In the genomic region with DNA sequence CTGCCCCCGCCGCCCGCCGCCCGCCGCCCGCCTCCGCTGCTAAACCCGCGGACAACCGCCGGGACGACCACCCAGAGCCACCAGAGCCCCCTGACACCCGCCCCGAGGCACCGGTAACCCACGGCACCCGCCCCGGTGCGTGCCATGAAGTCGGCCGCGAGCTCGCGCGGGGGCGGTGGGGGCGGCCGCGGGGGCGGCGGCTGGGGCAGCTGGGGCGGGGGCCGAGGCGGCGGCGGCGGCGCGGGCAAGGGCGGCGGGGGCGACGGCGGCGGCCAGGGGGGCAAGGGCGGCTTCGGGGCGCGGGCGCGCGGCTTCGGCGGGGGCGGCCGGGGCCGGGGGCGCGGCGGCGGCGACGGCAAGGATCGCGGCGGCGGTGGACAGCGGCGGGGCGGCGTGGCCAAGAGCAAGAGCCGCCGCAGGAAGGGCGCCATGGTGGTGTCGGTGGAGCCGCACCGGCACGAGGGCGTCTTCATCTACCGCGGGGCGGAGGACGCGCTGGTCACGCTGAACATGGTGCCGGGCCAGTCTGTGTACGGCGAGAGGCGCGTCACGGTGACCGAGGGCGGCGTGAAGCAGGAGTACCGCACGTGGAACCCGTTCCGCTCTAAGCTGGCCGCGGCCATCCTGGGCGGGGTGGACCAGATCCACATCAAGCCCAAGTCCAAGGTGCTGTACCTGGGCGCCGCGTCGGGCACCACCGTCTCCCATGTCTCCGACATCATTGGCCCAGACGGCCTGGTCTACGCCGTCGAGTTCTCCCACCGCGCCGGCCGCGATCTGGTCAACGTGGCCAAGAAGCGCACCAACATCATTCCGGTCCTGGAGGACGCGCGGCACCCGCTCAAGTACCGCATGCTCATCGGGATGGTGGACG, we compare ENCODE assay signal across 1 cellular context.
TF ChIP-seq lines count a peak whose summit lies in the region.

No MANE protein-coding gene starts in this region.

TF ChIP-seq in GM23338, 12 proteins besides CTCF, POLR2A, EP300 and RAD21 (continued from another document):
- TF ChIP-seq, protein P1, sequence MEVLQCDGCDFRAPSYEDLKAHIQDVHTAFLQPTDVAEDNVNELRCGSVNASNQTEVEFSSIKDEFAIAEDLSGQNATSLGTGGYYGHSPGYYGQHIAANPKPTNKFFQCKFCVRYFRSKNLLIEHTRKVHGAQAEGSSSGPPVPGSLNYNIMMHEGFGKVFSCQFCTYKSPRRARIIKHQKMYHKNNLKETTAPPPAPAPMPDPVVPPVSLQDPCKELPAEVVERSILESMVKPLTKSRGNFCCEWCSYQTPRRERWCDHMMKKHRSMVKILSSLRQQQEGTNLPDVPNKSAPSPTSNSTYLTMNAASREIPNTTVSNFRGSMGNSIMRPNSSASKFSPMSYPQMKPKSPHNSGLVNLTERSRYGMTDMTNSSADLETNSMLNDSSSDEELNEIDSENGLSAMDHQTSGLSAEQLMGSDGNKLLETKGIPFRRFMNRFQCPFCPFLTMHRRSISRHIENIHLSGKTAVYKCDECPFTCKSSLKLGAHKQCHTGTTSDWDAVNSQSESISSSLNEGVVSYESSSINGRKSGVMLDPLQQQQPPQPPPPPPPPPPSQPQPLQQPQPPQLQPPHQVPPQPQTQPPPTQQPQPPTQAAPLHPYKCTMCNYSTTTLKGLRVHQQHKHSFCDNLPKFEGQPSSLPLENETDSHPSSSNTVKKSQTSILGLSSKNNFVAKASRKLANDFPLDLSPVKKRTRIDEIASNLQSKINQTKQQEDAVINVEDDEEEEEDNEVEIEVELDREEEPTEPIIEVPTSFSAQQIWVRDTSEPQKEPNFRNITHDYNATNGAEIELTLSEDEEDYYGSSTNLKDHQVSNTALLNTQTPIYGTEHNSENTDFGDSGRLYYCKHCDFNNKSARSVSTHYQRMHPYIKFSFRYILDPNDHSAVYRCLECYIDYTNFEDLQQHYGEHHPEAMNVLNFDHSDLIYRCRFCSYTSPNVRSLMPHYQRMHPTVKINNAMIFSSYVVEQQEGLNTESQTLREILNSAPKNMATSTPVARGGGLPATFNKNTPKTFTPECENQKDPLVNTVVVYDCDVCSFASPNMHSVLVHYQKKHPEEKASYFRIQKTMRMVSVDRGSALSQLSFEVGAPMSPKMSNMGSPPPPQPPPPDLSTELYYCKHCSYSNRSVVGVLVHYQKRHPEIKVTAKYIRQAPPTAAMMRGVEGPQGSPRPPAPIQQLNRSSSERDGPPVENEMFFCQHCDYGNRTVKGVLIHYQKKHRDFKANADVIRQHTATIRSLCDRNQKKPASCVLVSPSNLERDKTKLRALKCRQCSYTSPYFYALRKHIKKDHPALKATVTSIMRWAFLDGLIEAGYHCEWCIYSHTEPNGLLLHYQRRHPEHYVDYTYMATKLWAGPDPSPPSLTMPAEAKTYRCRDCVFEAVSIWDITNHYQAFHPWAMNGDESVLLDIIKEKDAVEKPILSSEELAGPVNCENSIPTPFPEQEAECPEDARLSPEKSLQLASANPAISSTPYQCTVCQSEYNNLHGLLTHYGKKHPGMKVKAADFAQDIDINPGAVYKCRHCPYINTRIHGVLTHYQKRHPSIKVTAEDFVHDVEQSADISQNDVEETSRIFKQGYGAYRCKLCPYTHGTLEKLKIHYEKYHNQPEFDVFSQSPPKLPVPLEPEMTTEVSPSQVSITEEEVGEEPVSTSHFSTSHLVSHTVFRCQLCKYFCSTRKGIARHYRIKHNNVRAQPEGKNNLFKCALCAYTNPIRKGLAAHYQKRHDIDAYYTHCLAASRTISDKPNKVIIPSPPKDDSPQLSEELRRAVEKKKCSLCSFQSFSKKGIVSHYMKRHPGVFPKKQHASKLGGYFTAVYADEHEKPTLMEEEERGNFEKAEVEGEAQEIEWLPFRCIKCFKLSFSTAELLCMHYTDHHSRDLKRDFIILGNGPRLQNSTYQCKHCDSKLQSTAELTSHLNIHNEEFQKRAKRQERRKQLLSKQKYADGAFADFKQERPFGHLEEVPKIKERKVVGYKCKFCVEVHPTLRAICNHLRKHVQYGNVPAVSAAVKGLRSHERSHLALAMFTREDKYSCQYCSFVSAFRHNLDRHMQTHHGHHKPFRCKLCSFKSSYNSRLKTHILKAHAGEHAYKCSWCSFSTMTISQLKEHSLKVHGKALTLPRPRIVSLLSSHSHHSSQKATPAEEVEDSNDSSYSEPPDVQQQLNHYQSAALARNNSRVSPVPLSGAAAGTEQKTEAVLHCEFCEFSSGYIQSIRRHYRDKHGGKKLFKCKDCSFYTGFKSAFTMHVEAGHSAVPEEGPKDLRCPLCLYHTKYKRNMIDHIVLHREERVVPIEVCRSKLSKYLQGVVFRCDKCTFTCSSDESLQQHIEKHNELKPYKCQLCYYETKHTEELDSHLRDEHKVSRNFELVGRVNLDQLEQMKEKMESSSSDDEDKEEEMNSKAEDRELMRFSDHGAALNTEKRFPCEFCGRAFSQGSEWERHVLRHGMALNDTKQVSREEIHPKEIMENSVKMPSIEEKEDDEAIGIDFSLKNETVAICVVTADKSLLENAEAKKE (CRISPR knock-in tag; IDR thresholded peaks at IDR 0.05), result no peak
- TF ChIP-seq CREB1 (CRISPR knock-in tag; IDR thresholded peaks at IDR 0.05; ENCODE audit: low read depth) (0 out of 2 replicates have a peak, but pooled peaks have one; percentile 16), EZH2 (IDR thresholded peaks at IDR 0.05; ENCODE audit: low read depth, unreplicated experiment) (no peak)
